Comparison of ENCODE assay signal across 13 cellular contexts in genomic region chr5:56588125-56588516, GRCh38.
DNase-seq lines count a peak whose midpoint lies in the region; ATAC-seq and TF ChIP-seq lines count a peak whose summit lies in the region.
"Had no signal": no experiment of that assay in that cellular context is flagged by ENCODE, and none has a peak within 500 bp of the region (broad histone marks: within the 10 kb centered on the region; RNA-seq: fewer than 3 reads in every experiment).

No MANE protein-coding gene starts in this region.

- H3K9me3 Mint-ChIP-seq in natural killer cell: no peaks in the 10 kb centered on the region
- no peaks in the 10 kb centered on the region for H3K9me3 Mint-ChIP-seq in natural killer cell treated with Interleukin-12 subunit alpha and Interleukin-12 subunit beta and Interleukin-15 and Interleukin-18, amount 100 ng/mL, for 72 hours
- H3K9me3 Mint-ChIP-seq in T-cell: peaks cover 0 to 2% (median 0%) of the 10 kb centered on the region in 3 donors
- no peaks in the 10 kb centered on the region for H3K9me3 Mint-ChIP-seq in memory B cell

- CTCF ChIA-PET in T-cell (lab: Charles Lee): interaction anchor here in 1 of 2 donors (0.7 kb wide), 1 partner anchor 37 kb away, joined by 3 read pairs; no protein-coding TSS in a partner anchor

- DNase-seq in natural killer cell: no peak
- no peak for DNase-seq in natural killer cell treated with Interleukin-12 subunit alpha and Interleukin-12 subunit beta and Interleukin-15 and Interleukin-18, amount 100 ng/mL, for 72 hours (ENCODE audit: low spot score)
- DNase-seq in T-cell: no peak
- no peak for DNase-seq in memory B cell (ENCODE audit: low spot score in 2 of 2)
- DNase-seq in MV-4-11 (lab: John Stamatoyannopoulos, UW): no peak
- DNase-seq in NCI-H526 (lab: John Stamatoyannopoulos, UW): no peak
- DNase-seq: brain microvascular endothelial cell, mesenchymal stem cell, NCI-H345, small intestine had no signal

- H3K4me1 Mint-ChIP-seq in natural killer cell: peaks cover 26 to 30% of the 10 kb centered on the region in 2 donors
- H3K4me1 Mint-ChIP-seq in natural killer cell treated with Interleukin-12 subunit alpha and Interleukin-12 subunit beta and Interleukin-15 and Interleukin-18, amount 100 ng/mL, for 72 hours (ENCODE audit: low read depth in 2 of 2): peaks cover 16 to 20% of the 10 kb centered on the region in 2 donors
- peaks cover 55 to 64% (median 61%) of the 10 kb centered on the region in 3 donors for H3K4me1 Mint-ChIP-seq in T-cell
- peaks cover 37% of the 10 kb centered on the region for H3K4me1 Mint-ChIP-seq in memory B cell

- H3K36me3 Mint-ChIP-seq in natural killer cell (peaks cover 6% of the 10 kb centered on the region), T-cell (no peaks in the 10 kb centered on the region), memory B cell (peaks cover 4% of the 10 kb centered on the region)
- H3K36me3 Mint-ChIP-seq in natural killer cell treated with Interleukin-12 subunit alpha and Interleukin-12 subunit beta and Interleukin-15 and Interleukin-18, amount 100 ng/mL, for 72 hours: no peaks in the 10 kb centered on the region

- POLR2A ChIA-PET in T-cell (lab: Charles Lee): no interaction called here

- no peak for TF ChIP-seq CTCF in natural killer cell (IDR thresholded peaks at IDR 0.05)

- H3K27ac Mint-ChIP-seq in natural killer cell (peak overlapping the region; percentile 65 to 89), T-cell (peak overlapping the region; percentile 93 to 96), memory B cell (peak overlapping the region; percentile 98)
- H3K27ac Mint-ChIP-seq in natural killer cell treated with Interleukin-12 subunit alpha and Interleukin-12 subunit beta and Interleukin-15 and Interleukin-18, amount 100 ng/mL, for 72 hours: no peak overlapping the region
- H3K27ac Mint-ChIP-seq: H9 had no signal

- ATAC-seq in natural killer cell (no peak), T-cell (replicated peaks in 1 of 4) (no peak), memory B cell (ENCODE audit: low read depth) (no peak), GM18867 (IDR thresholded peaks at IDR 0.05; ENCODE audit: unreplicated experiment) (no peak)
- ATAC-seq in natural killer cell treated with Interleukin-12 subunit alpha and Interleukin-12 subunit beta and Interleukin-15 and Interleukin-18, amount 100 ng/mL, for 72 hours: no peak
- ATAC-seq: SK-N-SH treated with all-trans-retinoic acid at 6 μM for 48 hours had no signal

- intact Hi-C loops in natural killer cell (cut with micrococcal nuclease): no loop called here

- H3K4me3 Mint-ChIP-seq in natural killer cell (peak overlapping the region; percentile 52), T-cell (peak overlapping the region in 2 of 3 donors; percentile 54 to 70), memory B cell (peak overlapping the region; percentile 43)
- H3K4me3 Mint-ChIP-seq in natural killer cell treated with Interleukin-12 subunit alpha and Interleukin-12 subunit beta and Interleukin-15 and Interleukin-18, amount 100 ng/mL, for 72 hours: no peak overlapping the region
- H3K4me3 Mint-ChIP-seq: H9 had no signal

- H3K27me3 Mint-ChIP-seq in natural killer cell (ENCODE audit: low read depth in 2 of 2): no peaks in the 10 kb centered on the region
- peaks cover 3 to 12% of the 10 kb centered on the region in 2 donors for H3K27me3 Mint-ChIP-seq in natural killer cell treated with Interleukin-12 subunit alpha and Interleukin-12 subunit beta and Interleukin-15 and Interleukin-18, amount 100 ng/mL, for 72 hours
- no peaks in the 10 kb centered on the region for H3K27me3 Mint-ChIP-seq in T-cell
- H3K27me3 Mint-ChIP-seq in memory B cell: no peaks in the 10 kb centered on the region

Comparison
In these comparisons a context has a peak if more than half of its experiments do, and no peak if none do; other contexts are left out.
1. H3K27ac Mint-ChIP-seq: peak in natural killer cell (2 of 2), T-cell (2 of 2) and memory B cell (single experiment); none in natural killer cell treated with Interleukin-12 subunit alpha and Interleukin-12 subunit beta and Interleukin-15 and Interleukin-18, amount 100 ng/mL, for 72 hours (0 of 2).